Comparison of ENCODE assay signal across 10 cellular contexts in the genomic region with DNA sequence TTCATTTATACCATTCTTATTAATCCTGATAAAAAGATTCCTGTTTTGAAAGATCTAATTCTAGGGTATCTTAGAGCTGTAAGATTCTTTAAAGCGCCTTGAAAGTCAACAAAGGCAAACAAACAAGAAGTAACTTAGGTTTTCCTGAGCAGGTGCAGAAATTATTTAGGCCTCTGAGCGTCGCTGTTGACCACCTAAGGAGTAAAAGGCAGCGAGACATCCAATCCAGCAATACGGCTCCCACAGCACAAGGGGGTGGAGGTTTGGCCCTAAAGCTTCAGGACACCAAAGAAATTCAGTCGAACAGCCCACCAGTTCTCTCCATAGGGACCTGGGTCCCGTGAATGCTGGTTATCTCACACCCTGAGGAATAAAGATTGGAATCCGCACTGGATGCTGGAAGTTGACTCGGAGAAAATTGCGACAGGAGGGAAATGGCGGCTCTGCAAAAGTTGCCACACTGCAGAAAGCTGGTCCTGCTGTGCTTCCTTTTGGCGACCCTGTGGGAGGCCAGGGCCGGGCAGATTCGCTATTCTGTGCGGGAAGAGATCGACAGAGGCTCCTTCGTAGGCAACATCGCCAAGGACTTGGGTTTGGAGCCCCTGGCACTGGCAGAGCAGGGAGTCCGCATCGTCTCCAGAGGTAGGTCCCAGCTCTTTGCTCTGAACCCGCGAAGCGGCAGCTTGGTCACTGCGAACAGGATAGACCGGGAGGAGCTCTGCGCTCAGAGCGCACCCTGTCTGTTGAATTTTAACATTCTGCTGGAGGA. TPM values are rescaled to one million over a fixed set of nuclear protein-coding genes. Genes with fewer than 3 reads are reported as not detected.
DNase-seq lines count a peak whose midpoint lies in the region; ATAC-seq and TF ChIP-seq lines count a peak whose summit lies in the region.
"Had no signal": no experiment of that assay in that cellular context is flagged by ENCODE, and none has a peak within 500 bp of the region (broad histone marks: within the 10 kb centered on the region; RNA-seq: fewer than 3 reads in every experiment).

TSS of gene PCDHGA2 (plus strand) at position 223 of the 769 bp plus-strand sequence.

- no peaks in the 10 kb centered on the region for H3K36me3 ChIP-seq in brain microvascular endothelial cell (replicated peaks)
- H3K36me3 ChIP-seq in liver (ENCODE audit: control insufficient read depth in 4 of 4, insufficient read depth in 3 of 4, low read depth in 1 of 4, low read length in 3 of 4) = peaks cover 0 to 2% (median 0%) of the 10 kb centered on the region in 4 donors

- peaks cover 13% of the 10 kb centered on the region for H3K4me1 Mint-ChIP-seq in HFFc6 (ENCODE audit: low read depth)

- H3K4me3 ChIP-seq in AG10803 (ENCODE audit: low read length) (peak within 1 kb of the TSS; percentile 47), brain microvascular endothelial cell (ENCODE audit: low read depth, low read length) (peak within 1 kb of the TSS; percentile 22), liver (ENCODE audit: low read depth in 1 of 3, low read length in 3 of 3) (peak within 1 kb of the TSS; percentile 20 to 52 (median 37))

- H3K27ac ChIP-seq in brain microvascular endothelial cell (no peak within 1 kb of the TSS), liver (ENCODE audit: low read depth in 1 of 2, low read length in 2 of 2) (no peak within 1 kb of the TSS)

- H3K27me3 ChIP-seq in brain microvascular endothelial cell (replicated peaks) (no peaks in the 10 kb centered on the region), liver (ENCODE audit: control insufficient read depth in 4 of 4, insufficient read depth in 4 of 4, low read length in 3 of 4) (peaks cover 0 to 19% (median 8%) of the 10 kb centered on the region in 4 donors)

- peaks cover 16% of the 10 kb centered on the region for H3K36me3 Mint-ChIP-seq in HFFc6 (ENCODE audit: low read depth)

- in situ Hi-C loops in brain microvascular endothelial cell (cut with HindIII; ENCODE audit: low pct_ligation_motif_present, low sequenced_read_pairs) = no loop called here

- peaks cover 2% of the 10 kb centered on the region for H3K27me3 Mint-ChIP-seq in HFFc6 (ENCODE audit: insufficient read depth)

- H3K27ac Mint-ChIP-seq in HFFc6 = no peak within 1 kb of the TSS

- no peaks in the 10 kb centered on the region for H3K4me1 ChIP-seq in liver (ENCODE audit: control insufficient read depth in 4 of 4, insufficient read depth in 4 of 4, low read length in 3 of 4)

- ATAC-seq in GM21515 (IDR thresholded peaks at IDR 0.05; ENCODE audit: unreplicated experiment) (no peak), GM19467 (IDR thresholded peaks at IDR 0.05; ENCODE audit: unreplicated experiment) (no peak)

- TF ChIP-seq CTCF in AG10803 (conservative IDR thresholded peaks at IDR 0.05; ENCODE audit: low read length) (peak; percentile 66), HFFc6 (IDR thresholded peaks at IDR 0.05) (peak; percentile 72), brain microvascular endothelial cell (IDR thresholded peaks at IDR 0.05; ENCODE audit: low read depth, low read length, missing control alignments) (peak; percentile 54), liver (IDR thresholded peaks at IDR 0.05; ENCODE audit: low read depth, low read length, missing input control) (no peak)

- TF ChIP-seq RAD21 in liver (IDR thresholded peaks at IDR 0.05) = peak; percentile 34 to 43

- peaks cover 26 to 66% (median 34%) of the 10 kb centered on the region in 4 donors for H3K9me3 ChIP-seq in liver (ENCODE audit: control insufficient read depth in 4 of 4, low read length in 3 of 4)

- 12% methylated on average over 27 of the region's 27 CpGs for WGBS in liver

- H3K4me3 Mint-ChIP-seq in HFFc6 = peak within 1 kb of the TSS; percentile 65; the same call in 1 of the 2 replicates

- DNase-seq in AG10803 (ENCODE audit: low read depth) (peak; percentile 64), HFFc6 (peak; percentile 17), brain microvascular endothelial cell (peak; percentile 33), NCI-H2107 (lab: John Stamatoyannopoulos, UW) (no peak), NCI-H1694 treated with DMSO at 0.1 percent for 48 hours (lab: John Stamatoyannopoulos, UW) (no peak)
- DNase-seq: T1000 had no signal

- no peak within 1 kb of the TSS for H3K9ac ChIP-seq in liver (ENCODE audit: low read depth in 1 of 2, low read length in 2 of 2)

- H3K9me3 Mint-ChIP-seq in HFFc6 = peaks cover 18% of the 10 kb centered on the region

TF ChIP-seq in liver, 16 proteins besides CTCF, POLR2A, EP300 and RAD21:
- TF ChIP-seq JUND (IDR thresholded peaks at IDR 0.05) (no peak), HNF4A (conservative IDR thresholded peaks at IDR 0.05) (no peak), MAX (IDR thresholded peaks at IDR 0.05) (no peak), HNF4G (IDR thresholded peaks at IDR 0.05) (no peak), FOXA2 (IDR thresholded peaks at IDR 0.05) (no peak), NR2F2 (IDR thresholded peaks at IDR 0.05) (no peak), GABPA (IDR thresholded peaks at IDR 0.05 in 1 of 2, conservative IDR thresholded peaks at IDR 0.05 in 1 of 2) (no peak), RXRA (IDR thresholded peaks at IDR 0.05) (no peak), TAF1 (conservative IDR thresholded peaks at IDR 0.05) (no peak), FOXA1 (IDR thresholded peaks at IDR 0.05) (no peak), YY1 (IDR thresholded peaks at IDR 0.05) (no peak), SP1 (IDR thresholded peaks at IDR 0.05) (no peak), REST (IDR thresholded peaks at IDR 0.05) (no peak), EGR1 (IDR thresholded peaks at IDR 0.05; ENCODE audit: low read depth in 2 of 2) (no peak), ZBTB33 (IDR thresholded peaks at IDR 0.05) (no peak)
- TF ChIP-seq, protein P1, sequence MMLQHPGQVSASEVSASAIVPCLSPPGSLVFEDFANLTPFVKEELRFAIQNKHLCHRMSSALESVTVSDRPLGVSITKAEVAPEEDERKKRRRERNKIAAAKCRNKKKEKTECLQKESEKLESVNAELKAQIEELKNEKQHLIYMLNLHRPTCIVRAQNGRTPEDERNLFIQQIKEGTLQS (IDR thresholded peaks at IDR 0.05) = no peak
TF ChIP-seq in liver: peak in this region for 0.

RNA-seq across cellular contexts. Expression of gene PCDHGA2, which starts in this region (rescaled TPM):
- 1 to 10 TPM; 1.3 to 3.7 (median 1.5) TPM for total RNA-seq in HFFc6 (2021; fragmentation: NEBNext Ultra II Directional; extraction: Animal tissue kit (Norgen Biotek cat#: 25700))
- under 1 TPM; 0.23 to 0.42 TPM for total RNA-seq in liver
- under 1 TPM; 0.26 to 0.46 TPM for polyA plus RNA-seq in liver
- total RNA-seq: mononuclear cell had no signal

Comparison
In these comparisons a context has a peak if more than half of its experiments do, and no peak if none do; other contexts are left out.
1. DNase-seq: peak in AG10803 (single experiment), HFFc6 (single experiment) and brain microvascular endothelial cell (single experiment); none in NCI-H2107 (single experiment) and NCI-H1694 treated with DMSO at 0.1 percent for 48 hours (single experiment).
2. Peak in every context shown above with its lines, with median percentiles within 50 percentile points of each other: H3K4me3 ChIP-seq.